14 cellular contexts compared by ENCODE assay signal in genomic region chr17:68349157-68349556, GRCh38. TPM values are rescaled to one million over a fixed set of nuclear protein-coding genes. Genes with fewer than 3 reads are reported as not detected.
DNase-seq lines count a peak whose midpoint lies in the region; ATAC-seq, FAIRE-seq and TF ChIP-seq lines count a peak whose summit lies in the region.
"Had no signal": no experiment of that assay in that cellular context is flagged by ENCODE, and none has a peak within 500 bp of the region (broad histone marks: within the 10 kb centered on the region; RNA-seq: fewer than 3 reads in every experiment).

No MANE protein-coding gene starts in this region.

- no peaks in the 10 kb centered on the region for H4K20me1 ChIP-seq in HepG2 (ENCODE audit: insufficient read depth, low read length)

- peak overlapping the region; percentile 11 for H3K27ac ChIP-seq in HepG2 (ENCODE audit: extremely low read length, insufficient read depth, low read length)

- H3K36me3 Mint-ChIP-seq in activated CD4-positive, alpha-beta T cell treated with anti-CD3 and anti-CD28 coated beads, Interleukin-2, amount 10 ng/mL, durations not matched to agents 24 days and 14 days (ENCODE audit: low read depth): peaks cover 3% of the 10 kb centered on the region
- peaks cover 5% of the 10 kb centered on the region for H3K36me3 Mint-ChIP-seq in stimulated activated memory B cell treated with anti-CD40 and anti-IgM and Interleukin-4, amounts not matched to agents 10 μg/mL and 1 μg/mL and 100 μg/mL, for 72 hours
- H3K36me3 Mint-ChIP-seq: IgD-negative memory B cell had no signal

- in situ Hi-C loops in HepG2 (cut with HindIII; ENCODE audit: extremely low pct_ligation_motif_present, low pct_unique_long_range_greater_than_20kb): no loop called here

- no peaks in the 10 kb centered on the region for H3K27me3 Mint-ChIP-seq in activated CD4-positive, alpha-beta T cell treated with anti-CD3 and anti-CD28 coated beads, Interleukin-2, amount 10 ng/mL, durations not matched to agents 24 days and 14 days
- no peaks in the 10 kb centered on the region for H3K27me3 Mint-ChIP-seq in stimulated activated memory B cell treated with anti-CD40 and anti-IgM and Interleukin-4, amounts not matched to agents 10 μg/mL and 1 μg/mL and 100 μg/mL, for 72 hours
- H3K27me3 Mint-ChIP-seq: stimulated activated naive CD8-positive, alpha-beta T cell treated with anti-CD3 and anti-CD28 coated beads, Interleukin-15, Interleukin-2, amounts not matched to agents 100 ng/mL and 50 ng/mL, for 24 hours had no signal

- no peak for TF ChIP-seq CTCF in HepG2 (CRISPR knock-in tag; IDR thresholded peaks at IDR 0.05)

- DNase-seq in activated CD4-positive, alpha-beta T cell treated with anti-CD3 and anti-CD28 coated beads, Interleukin-2, amount 10 ng/mL, durations not matched to agents 24 days and 14 days: peak; percentile 85
- no peak for DNase-seq in activated CD4-positive, alpha-beta T cell treated with anti-CD3 and anti-CD28 coated beads, Interleukin-2, amount 50 U/mL, for 4 hours
- peak; percentile 27 for DNase-seq in HepG2 (ENCODE audit: low spot score)
- no peak for DNase-seq in glomerular visceral epithelial cell (ENCODE audit: extremely low spot score)
- DNase-seq: naive B cell, NCI-H2227 treated with DMSO at 0.1 percent for 48 hours had no signal

- H3K36me3 ChIP-seq in HepG2 (replicated peaks in 1 of 2; ENCODE audit: control insufficient read depth in 1 of 2, insufficient read depth in 2 of 2, low read length in 2 of 2): peaks cover 0 to 1% of the 10 kb centered on the region in 2 experiments; a peak in 1 of 5 replicates

- no peak for TF ChIP-seq POLR2A in HepG2 (IDR thresholded peaks at IDR 0.05; ENCODE audit: insufficient read depth in 1 of 2, low read depth in 2 of 2, low read length in 2 of 2)

- peak overlapping the region; percentile 68 for H3K27ac Mint-ChIP-seq in activated CD4-positive, alpha-beta T cell treated with anti-CD3 and anti-CD28 coated beads, Interleukin-2, amount 10 ng/mL, durations not matched to agents 24 days and 14 days
- no peak overlapping the region for H3K27ac Mint-ChIP-seq in stimulated activated memory B cell treated with anti-CD40 and anti-IgM and Interleukin-4, amounts not matched to agents 10 μg/mL and 1 μg/mL and 100 μg/mL, for 72 hours
- H3K27ac Mint-ChIP-seq: IgD-negative memory B cell, naive B cell had no signal

- FAIRE-seq in HepG2 (lab: Jason Lieb, UNC): no peak
- FAIRE-seq: H54 had no signal

- 0 out of 2 replicates have a peak overlapping the region, but pooled peaks have one; percentile 5 for H3K4me2 ChIP-seq in HepG2 (ENCODE audit: low read depth, low read length)

- H3K4me1 Mint-ChIP-seq in activated CD4-positive, alpha-beta T cell treated with anti-CD3 and anti-CD28 coated beads, Interleukin-2, amount 10 ng/mL, durations not matched to agents 24 days and 14 days: peaks cover 74% of the 10 kb centered on the region
- peaks cover 18% of the 10 kb centered on the region for H3K4me1 Mint-ChIP-seq in stimulated activated memory B cell treated with anti-CD40 and anti-IgM and Interleukin-4, amounts not matched to agents 10 μg/mL and 1 μg/mL and 100 μg/mL, for 72 hours

- H3K9ac ChIP-seq in HepG2 (ENCODE audit: insufficient read depth, low read depth, low read length): no peak overlapping the region

- no peaks in the 10 kb centered on the region for H3K9me3 ChIP-seq in HepG2 (ENCODE audit: low read length)

- no peaks in the 10 kb centered on the region for H3K79me2 ChIP-seq in HepG2 (ENCODE audit: insufficient read depth, low read length)

- BruUV-seq in HepG2 (replicated peaks; lab: Mats Ljungman, UMichigan): no TSS peak

- 53% methylated on average over 4 of the region's 4 CpGs for WGBS in HepG2 (ENCODE audit: low lambda C conversion rate)

- H3K27me3 ChIP-seq in HepG2 (ENCODE audit: control insufficient read depth in 1 of 2, insufficient read depth in 2 of 2, low read length in 2 of 2): no peaks in the 10 kb centered on the region

- POLR2A ChIA-PET in HepG2 (lab: Yijun Ruan, JAX): no interaction called here

- H3K9me3 Mint-ChIP-seq in activated CD4-positive, alpha-beta T cell treated with anti-CD3 and anti-CD28 coated beads, Interleukin-2, amount 10 ng/mL, durations not matched to agents 24 days and 14 days: no peaks in the 10 kb centered on the region
- no peaks in the 10 kb centered on the region for H3K9me3 Mint-ChIP-seq in stimulated activated memory B cell treated with anti-CD40 and anti-IgM and Interleukin-4, amounts not matched to agents 10 μg/mL and 1 μg/mL and 100 μg/mL, for 72 hours
- H3K9me3 Mint-ChIP-seq: IgD-negative memory B cell; naive B cell; stimulated activated naive CD8-positive, alpha-beta T cell treated with anti-CD3 and anti-CD28 coated beads, Interleukin-15, Interleukin-2, amounts not matched to agents 100 ng/mL and 50 ng/mL, for 24 hours had no signal

- ATAC-seq in GM19452 (IDR thresholded peaks at IDR 0.05; ENCODE audit: unreplicated experiment) (peak; percentile 50), HG03342 (IDR thresholded peaks at IDR 0.05; ENCODE audit: unreplicated experiment) (peak; percentile 59), HepG2 (peak; percentile 59; the same call in 2 of the 3 replicates), GM21367 (IDR thresholded peaks at IDR 0.05; ENCODE audit: unreplicated experiment) (no peak)
- ATAC-seq in stimulated activated memory B cell treated with anti-CD40 and anti-IgM and Interleukin-4, amounts not matched to agents 10 μg/mL and 1 μg/mL and 100 μg/mL, for 72 hours: no peak
- ATAC-seq: Right ventricle myocardium inferior had no signal

- CTCF ChIA-PET in HepG2 (lab: Yijun Ruan, JAX; ENCODE audit: low intra/inter-chr PET ratio, low total read pairs): no interaction called here

- TF ChIP-seq RAD21 in HepG2 (CRISPR knock-in tag; IDR thresholded peaks at IDR 0.05): no peak

- TF ChIP-seq EP300 in HepG2 (IDR thresholded peaks at IDR 0.05; ENCODE audit: low read depth in 2 of 2, low read length in 2 of 2) (peak in 1 of 2 experiments; percentile 19; a peak in 1 of 4 replicates), HepG2 (CRISPR knock-in tag; IDR thresholded peaks at IDR 0.05; ENCODE audit: borderline replicate concordance) (no peak)

- H3K4me3 Mint-ChIP-seq in activated CD4-positive, alpha-beta T cell treated with anti-CD3 and anti-CD28 coated beads, Interleukin-2, amount 10 ng/mL, durations not matched to agents 24 days and 14 days: peak overlapping the region; percentile 32
- no peak overlapping the region for H3K4me3 Mint-ChIP-seq in stimulated activated memory B cell treated with anti-CD40 and anti-IgM and Interleukin-4, amounts not matched to agents 10 μg/mL and 1 μg/mL and 100 μg/mL, for 72 hours
- H3K4me3 Mint-ChIP-seq: IgD-negative memory B cell; naive B cell; stimulated activated naive CD8-positive, alpha-beta T cell treated with anti-CD3 and anti-CD28 coated beads, Interleukin-15, Interleukin-2, amounts not matched to agents 100 ng/mL and 50 ng/mL, for 24 hours had no signal

- intact Hi-C loops in activated CD4-positive, alpha-beta T cell treated with anti-CD3 and anti-CD28 coated beads, Interleukin-2, amount 10 ng/mL, durations not matched to agents 24 days and 14 days (cut with micrococcal nuclease): loop anchor here (1.0 to 5.0 kb wide), 5 partner anchors 8 to 113 kb away; no protein-coding TSS in a partner anchor
- intact Hi-C loops in HepG2 (cut with micrococcal nuclease; ENCODE audit: unreplicated experiment): no loop called here

- no peak overlapping the region for H2AFZ ChIP-seq in HepG2 (ENCODE audit: low read length)

- H3K4me3 ChIP-seq in HepG2 (replicated peaks in 1 of 3; ENCODE audit: insufficient read depth in 1 of 3, low read depth in 2 of 3, low read length in 3 of 3): no peak overlapping the region

- H3K4me1 ChIP-seq in HepG2 (ENCODE audit: insufficient read depth, low read length): peaks cover 22% of the 10 kb centered on the region

RNA-seq across cellular contexts. Expression of gene ARSG, which starts 57.9 kb away (rescaled TPM):
- total RNA-seq in activated CD4-positive, alpha-beta T cell treated with anti-CD3 and anti-CD28 coated beads, Interleukin-2, amount 10 ng/mL, durations not matched to agents 24 days and 14 days: 5.6 and 7.1 TPM in 2 replicates
- total RNA-seq in HepG2 (2016; rRNA removed; fragmentation: Illumina TruSeq; extraction: Trizol): 3.7 and 4.1 TPM in 2 replicates
- total RNA-seq in HepG2 (2016; cell fraction: cytosol; rRNA removed; fragmentation: Illumina TruSeq; extraction: Trizol; ENCODE audit: low read depth): 10.0 and 10.5 TPM in 2 replicates
- total RNA-seq in HepG2 (2016; cell fraction: insoluble cytoplasmic fraction; rRNA removed; fragmentation: Illumina TruSeq; extraction: Trizol): 2.8 and 4.2 TPM in 2 replicates
- total RNA-seq in HepG2 (2016; cell fraction: membrane; rRNA removed; fragmentation: Illumina TruSeq; extraction: Trizol): 8.1 and 9.2 TPM in 2 replicates
- total RNA-seq in HepG2 (2016; cell fraction: nucleus; rRNA removed; fragmentation: Illumina TruSeq; extraction: Trizol): 4.0 and 4.3 TPM in 2 replicates
- 15.2 and 15.9 TPM in 2 replicates for polyA plus RNA-seq in HepG2 (2011; rRNA removed)
- 11.5 and 13.0 TPM in 2 replicates for polyA plus RNA-seq in HepG2 (2011; cell fraction: cytosol; rRNA removed)
- 26.9 and 29.6 TPM in 2 replicates for polyA plus RNA-seq in HepG2 (2011; cell fraction: nucleus; rRNA removed)
- polyA plus RNA-seq in HepG2 (2012): 7.0 and 8.7 TPM in 2 replicates
- 3.0 and 5.3 TPM in 2 replicates for polyA plus RNA-seq in HepG2 (2016; cell fraction: cytosol; fragmentation: Illumina TruSeq; extraction: Trizol; ENCODE audit: low read depth)
- polyA plus RNA-seq in HepG2 (2016; cell fraction: insoluble cytoplasmic fraction; fragmentation: Illumina TruSeq; extraction: Trizol; ENCODE audit: low read depth): 2.2 and 2.8 TPM in 2 replicates
- polyA plus RNA-seq in HepG2 (2016; cell fraction: membrane; fragmentation: Illumina TruSeq; extraction: Trizol; ENCODE audit: low read depth): 3.9 and 4.3 TPM in 2 replicates
- polyA plus RNA-seq in HepG2 (2016; cell fraction: nucleus; fragmentation: Illumina TruSeq; extraction: Trizol; ENCODE audit: insufficient read depth, low read depth): 4.4 and 5.4 TPM in 2 replicates
- polyA minus RNA-seq in HepG2 (2011; rRNA and poly(A)+ RNA removed; ENCODE audit: low replicate concordance): 45.9 and 48.0 TPM in 2 replicates
- 8.9 and 10.0 TPM in 2 replicates for polyA minus RNA-seq in HepG2 (2011; cell fraction: cytosol; rRNA and poly(A)+ RNA removed)
- 38.7 and 40.7 TPM in 2 replicates for polyA minus RNA-seq in HepG2 (2011; cell fraction: nucleus; rRNA and poly(A)+ RNA removed)

RNA-seq across cellular contexts. Expression of gene SLC16A6, which starts 58.2 kb away (rescaled TPM):
- total RNA-seq in activated CD4-positive, alpha-beta T cell treated with anti-CD3 and anti-CD28 coated beads, Interleukin-2, amount 10 ng/mL, durations not matched to agents 24 days and 14 days: 2.6 and 2.7 TPM in 2 replicates
- 0.67 and 1.1 TPM in 2 replicates for total RNA-seq in HepG2 (2016; rRNA removed; fragmentation: Illumina TruSeq; extraction: Trizol)
- 0.51 TPM in 1 of 2 replicates, not detected in the other for total RNA-seq in HepG2 (2016; cell fraction: cytosol; rRNA removed; fragmentation: Illumina TruSeq; extraction: Trizol; ENCODE audit: low read depth)
- 1.1 and 1.3 TPM in 2 replicates for total RNA-seq in HepG2 (2016; cell fraction: insoluble cytoplasmic fraction; rRNA removed; fragmentation: Illumina TruSeq; extraction: Trizol)
- 0.53 and 0.69 TPM in 2 replicates for total RNA-seq in HepG2 (2016; cell fraction: membrane; rRNA removed; fragmentation: Illumina TruSeq; extraction: Trizol)
- 1.1 and 1.6 TPM in 2 replicates for total RNA-seq in HepG2 (2016; cell fraction: nucleus; rRNA removed; fragmentation: Illumina TruSeq; extraction: Trizol)
- polyA plus RNA-seq in HepG2 (2011; rRNA removed): 27.2 and 44.7 TPM in 2 replicates
- 33.2 and 35.3 TPM in 2 replicates for polyA plus RNA-seq in HepG2 (2011; cell fraction: cytosol; rRNA removed)
- polyA plus RNA-seq in HepG2 (2011; cell fraction: nucleus; rRNA removed): 13.0 and 13.3 TPM in 2 replicates
- 5.7 and 9.7 TPM in 2 replicates for polyA plus RNA-seq in HepG2 (2012)
- polyA plus RNA-seq in HepG2 (2016; cell fraction: cytosol; fragmentation: Illumina TruSeq; extraction: Trizol; ENCODE audit: low read depth): 0.05 and 0.06 TPM in 2 replicates
- 0.59 and 0.61 TPM in 2 replicates for polyA plus RNA-seq in HepG2 (2016; cell fraction: insoluble cytoplasmic fraction; fragmentation: Illumina TruSeq; extraction: Trizol; ENCODE audit: low read depth)
- polyA plus RNA-seq in HepG2 (2016; cell fraction: membrane; fragmentation: Illumina TruSeq; extraction: Trizol; ENCODE audit: low read depth): 0.28 and 0.40 TPM in 2 replicates
- 1.5 TPM in 2 replicates for polyA plus RNA-seq in HepG2 (2016; cell fraction: nucleus; fragmentation: Illumina TruSeq; extraction: Trizol; ENCODE audit: insufficient read depth, low read depth)
- polyA minus RNA-seq in HepG2 (2011; rRNA and poly(A)+ RNA removed; ENCODE audit: low replicate concordance): 137 and 162 TPM in 2 replicates
- polyA minus RNA-seq in HepG2 (2011; cell fraction: cytosol; rRNA and poly(A)+ RNA removed): 56.6 and 65.6 TPM in 2 replicates
- polyA minus RNA-seq in HepG2 (2011; cell fraction: nucleus; rRNA and poly(A)+ RNA removed): 28.5 and 31.0 TPM in 2 replicates

Comparison
In these comparisons a context has a peak if more than half of its experiments do, and no peak if none do; other contexts are left out.
1. DNase-seq: peak in activated CD4-positive, alpha-beta T cell treated with anti-CD3 and anti-CD28 coated beads, Interleukin-2, amount 10 ng/mL, durations not matched to agents 24 days and 14 days (single experiment) and HepG2 (single experiment); none in activated CD4-positive, alpha-beta T cell treated with anti-CD3 and anti-CD28 coated beads, Interleukin-2, amount 50 U/mL, for 4 hours (0 of 2) and glomerular visceral epithelial cell (single experiment).
2. ATAC-seq: peak in GM19452 (single experiment), HG03342 (single experiment) and HepG2 (single experiment); none in GM21367 (single experiment) and stimulated activated memory B cell treated with anti-CD40 and anti-IgM and Interleukin-4, amounts not matched to agents 10 μg/mL and 1 μg/mL and 100 μg/mL, for 72 hours (single experiment).